In the genomic region with DNA sequence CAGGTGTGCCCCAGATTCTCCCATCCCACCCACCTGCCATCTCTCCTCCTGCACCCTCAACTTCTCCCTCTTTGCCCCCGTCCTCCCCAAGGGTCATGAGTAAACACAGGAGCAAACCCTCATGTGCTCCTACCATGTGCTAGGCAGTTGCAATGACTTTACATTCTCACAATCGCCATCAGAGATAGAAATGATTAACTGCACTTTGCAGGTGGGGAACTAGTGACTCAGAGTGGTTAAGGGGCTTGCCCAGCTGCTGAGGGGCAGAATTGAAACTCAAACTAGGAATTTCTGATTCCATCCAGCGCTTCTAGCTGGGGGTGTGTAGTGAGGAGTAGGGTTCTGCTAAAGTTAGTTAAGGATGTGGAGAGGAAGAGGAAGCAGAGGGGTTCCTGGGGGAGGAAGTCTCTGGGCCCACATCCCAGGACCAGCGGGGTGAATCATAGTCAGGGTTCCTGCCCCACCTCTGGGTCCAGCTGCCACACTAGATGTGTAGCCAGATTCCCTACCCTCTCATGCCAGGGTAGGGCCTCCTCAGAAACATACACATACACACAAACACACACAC, we compare ENCODE assay signal across 8 cellular contexts. TPM values are rescaled to one million over a fixed set of nuclear protein-coding genes. Genes with fewer than 3 reads are reported as not detected.
A peak's percentile ranks its signal among the peaks of the same experiment; 100 is the strongest.
DNase-seq lines count a peak whose midpoint lies in the region; ATAC-seq and TF ChIP-seq lines count a peak whose summit lies in the region.

No MANE protein-coding gene starts in this region.

- H3K36me3 Mint-ChIP-seq in endothelial cell (ENCODE audit: low read depth, unreplicated experiment) (peaks cover 16% of the 10 kb centered on the region), WTC11 (peaks cover 25% of the 10 kb centered on the region)

- peak overlapping the region; percentile 17; the same call in 1 of the 2 replicates for H3K27ac ChIP-seq in ACC112 (ENCODE audit: low read depth, low read length)
- H3K27ac ChIP-seq in lower lobe of right lung = peak overlapping the region; percentile 2

- H3K36me3 ChIP-seq in ACC112 (ENCODE audit: insufficient read depth, low read length) (peaks cover 42% of the 10 kb centered on the region), lower lobe of right lung (peaks cover 49% of the 10 kb centered on the region)

- TF ChIP-seq CTCF in lower lobe of right lung (IDR thresholded peaks at IDR 0.05) = no peak
- no peak for TF ChIP-seq CTCF in endothelial cell (IDR thresholded peaks at IDR 0.05; ENCODE audit: unreplicated experiment)
- TF ChIP-seq CTCF in WTC11 (IDR thresholded peaks at IDR 0.05) = no peak

- no peaks in the 10 kb centered on the region for H3K79me2 ChIP-seq in ACC112 (ENCODE audit: control insufficient read depth, insufficient read depth, low read length, unreplicated experiment)

- CTCF ChIA-PET in WTC11 (lab: Charles Lee) = interaction anchor here (1.3 kb wide), 1 partner anchor 54 kb away, joined by 3 read pairs; a partner anchor contains a TSS

- peaks cover 23% of the 10 kb centered on the region for H3K4me1 Mint-ChIP-seq in endothelial cell (ENCODE audit: unreplicated experiment)
- no peaks in the 10 kb centered on the region for H3K4me1 Mint-ChIP-seq in WTC11

- peaks cover 33% of the 10 kb centered on the region for H3K4me1 ChIP-seq in ACC112 (ENCODE audit: control insufficient read depth, insufficient read depth, low read length, unreplicated experiment)
- H3K4me1 ChIP-seq in lower lobe of right lung = peaks cover 10% of the 10 kb centered on the region

- H3K4me3 ChIP-seq in ACC112 (ENCODE audit: low read depth, low read length) = no peak overlapping the region
- no peak overlapping the region for H3K4me3 ChIP-seq in lower lobe of right lung

- intact Hi-C loops in lower lobe of right lung (cut with DNase I) = no loop called here

- DNase-seq in activated CD8-positive, alpha-beta memory T cell treated with anti-CD3 and anti-CD28 coated beads, Interleukin-2, amount 50 U/mL, for 4 hours = peak; percentile 38
- no peak for DNase-seq in lower lobe of right lung
- no peak for DNase-seq in cerebellar nuclear complex (lab: John Stamatoyannopoulos, UW)
- no peak for DNase-seq in endothelial cell (ENCODE audit: low spot score)
- no peak for DNase-seq in WTC11 (ENCODE audit: low spot score)

- H3K4me3 Mint-ChIP-seq in endothelial cell (ENCODE audit: unreplicated experiment) (no peak overlapping the region), WTC11 (no peak overlapping the region)

- peak; percentile 22 for TF ChIP-seq POLR2A in GM19193 (IDR thresholded peaks at IDR 0.05; ENCODE audit: extremely low read depth, insufficient read depth, insufficient read length)

- peak; percentile 70 for ATAC-seq in HG03196 (IDR thresholded peaks at IDR 0.05; ENCODE audit: unreplicated experiment)
- ATAC-seq in lower lobe of right lung = peak; percentile 48 to 54
- no peak for ATAC-seq in WTC11

- H3K27me3 Mint-ChIP-seq in endothelial cell (ENCODE audit: unreplicated experiment) = peaks cover 2% of the 10 kb centered on the region
- H3K27me3 Mint-ChIP-seq in WTC11 (ENCODE audit: low read depth) = peaks cover 7% of the 10 kb centered on the region; the same call in 1 of the 2 replicates

- H3K9me3 ChIP-seq in lower lobe of right lung = no peaks in the 10 kb centered on the region

- POLR2A ChIA-PET in WTC11 (lab: Charles Lee) = no interaction called here

- no peak overlapping the region for H2AFZ ChIP-seq in ACC112 (ENCODE audit: low read length, unreplicated experiment)

- H3K27ac Mint-ChIP-seq in endothelial cell (ENCODE audit: unreplicated experiment) (no peak overlapping the region), WTC11 (no peak overlapping the region)

- H3K27me3 ChIP-seq in ACC112 (ENCODE audit: insufficient read depth, low read length) (no peaks in the 10 kb centered on the region), lower lobe of right lung (ENCODE audit: low read depth) (no peaks in the 10 kb centered on the region)

- H3K9me3 Mint-ChIP-seq in endothelial cell (ENCODE audit: unreplicated experiment) = no peaks in the 10 kb centered on the region
- H3K9me3 Mint-ChIP-seq in WTC11 = no peaks in the 10 kb centered on the region

TF ChIP-seq in WTC11, 78 proteins besides CTCF, POLR2A, EP300 and RAD21 (continues in another document):
- TF ChIP-seq SOX15 (CRISPR knock-in tag; IDR thresholded peaks at IDR 0.05) (no peak), RELA (CRISPR knock-in tag; IDR thresholded peaks at IDR 0.05; ENCODE audit: borderline replicate concordance) (no peak), ZNF416 (CRISPR knock-in tag; IDR thresholded peaks at IDR 0.05) (no peak), EMX1 (CRISPR knock-in tag; IDR thresholded peaks at IDR 0.05) (no peak), NFATC4 (CRISPR knock-in tag; IDR thresholded peaks at IDR 0.05) (no peak), GTF2I (CRISPR knock-in tag; conservative IDR thresholded peaks at IDR 0.05) (no peak)
- TF ChIP-seq, protein P1, sequence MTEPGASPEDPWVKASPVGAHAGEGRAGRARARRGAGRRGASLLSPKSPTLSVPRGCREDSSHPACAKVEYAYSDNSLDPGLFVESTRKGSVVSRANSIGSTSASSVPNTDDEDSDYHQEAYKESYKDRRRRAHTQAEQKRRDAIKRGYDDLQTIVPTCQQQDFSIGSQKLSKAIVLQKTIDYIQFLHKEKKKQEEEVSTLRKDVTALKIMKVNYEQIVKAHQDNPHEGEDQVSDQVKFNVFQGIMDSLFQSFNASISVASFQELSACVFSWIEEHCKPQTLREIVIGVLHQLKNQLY (CRISPR knock-in tag; IDR thresholded peaks at IDR 0.05) = no peak
- TF ChIP-seq, protein P2, sequence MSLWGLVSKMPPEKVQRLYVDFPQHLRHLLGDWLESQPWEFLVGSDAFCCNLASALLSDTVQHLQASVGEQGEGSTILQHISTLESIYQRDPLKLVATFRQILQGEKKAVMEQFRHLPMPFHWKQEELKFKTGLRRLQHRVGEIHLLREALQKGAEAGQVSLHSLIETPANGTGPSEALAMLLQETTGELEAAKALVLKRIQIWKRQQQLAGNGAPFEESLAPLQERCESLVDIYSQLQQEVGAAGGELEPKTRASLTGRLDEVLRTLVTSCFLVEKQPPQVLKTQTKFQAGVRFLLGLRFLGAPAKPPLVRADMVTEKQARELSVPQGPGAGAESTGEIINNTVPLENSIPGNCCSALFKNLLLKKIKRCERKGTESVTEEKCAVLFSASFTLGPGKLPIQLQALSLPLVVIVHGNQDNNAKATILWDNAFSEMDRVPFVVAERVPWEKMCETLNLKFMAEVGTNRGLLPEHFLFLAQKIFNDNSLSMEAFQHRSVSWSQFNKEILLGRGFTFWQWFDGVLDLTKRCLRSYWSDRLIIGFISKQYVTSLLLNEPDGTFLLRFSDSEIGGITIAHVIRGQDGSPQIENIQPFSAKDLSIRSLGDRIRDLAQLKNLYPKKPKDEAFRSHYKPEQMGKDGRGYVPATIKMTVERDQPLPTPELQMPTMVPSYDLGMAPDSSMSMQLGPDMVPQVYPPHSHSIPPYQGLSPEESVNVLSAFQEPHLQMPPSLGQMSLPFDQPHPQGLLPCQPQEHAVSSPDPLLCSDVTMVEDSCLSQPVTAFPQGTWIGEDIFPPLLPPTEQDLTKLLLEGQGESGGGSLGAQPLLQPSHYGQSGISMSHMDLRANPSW (CRISPR knock-in tag; conservative IDR thresholded peaks at IDR 0.05; ENCODE audit: low read depth) = no peak
- TF ChIP-seq, protein P3, sequence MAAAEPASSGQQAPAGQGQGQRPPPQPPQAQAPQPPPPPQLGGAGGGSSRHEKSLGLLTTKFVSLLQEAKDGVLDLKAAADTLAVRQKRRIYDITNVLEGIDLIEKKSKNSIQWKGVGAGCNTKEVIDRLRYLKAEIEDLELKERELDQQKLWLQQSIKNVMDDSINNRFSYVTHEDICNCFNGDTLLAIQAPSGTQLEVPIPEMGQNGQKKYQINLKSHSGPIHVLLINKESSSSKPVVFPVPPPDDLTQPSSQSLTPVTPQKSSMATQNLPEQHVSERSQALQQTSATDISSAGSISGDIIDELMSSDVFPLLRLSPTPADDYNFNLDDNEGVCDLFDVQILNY (CRISPR knock-in tag; IDR thresholded peaks at IDR 0.05) = no peak
- TF ChIP-seq, protein P4, sequence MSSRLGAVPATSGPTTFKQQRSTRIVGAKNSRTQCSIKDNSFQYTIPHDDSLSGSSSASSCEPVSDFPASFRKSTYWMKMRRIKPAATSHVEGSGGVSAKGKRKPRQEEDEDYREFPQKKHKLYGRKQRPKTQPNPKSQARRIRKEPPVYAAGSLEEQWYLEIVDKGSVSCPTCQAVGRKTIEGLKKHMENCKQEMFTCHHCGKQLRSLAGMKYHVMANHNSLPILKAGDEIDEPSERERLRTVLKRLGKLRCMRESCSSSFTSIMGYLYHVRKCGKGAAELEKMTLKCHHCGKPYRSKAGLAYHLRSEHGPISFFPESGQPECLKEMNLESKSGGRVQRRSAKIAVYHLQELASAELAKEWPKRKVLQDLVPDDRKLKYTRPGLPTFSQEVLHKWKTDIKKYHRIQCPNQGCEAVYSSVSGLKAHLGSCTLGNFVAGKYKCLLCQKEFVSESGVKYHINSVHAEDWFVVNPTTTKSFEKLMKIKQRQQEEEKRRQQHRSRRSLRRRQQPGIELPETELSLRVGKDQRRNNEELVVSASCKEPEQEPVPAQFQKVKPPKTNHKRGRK (CRISPR knock-in tag; IDR thresholded peaks at IDR 0.05; ENCODE audit: borderline replicate concordance) = no peak
- TF ChIP-seq, protein P5, sequence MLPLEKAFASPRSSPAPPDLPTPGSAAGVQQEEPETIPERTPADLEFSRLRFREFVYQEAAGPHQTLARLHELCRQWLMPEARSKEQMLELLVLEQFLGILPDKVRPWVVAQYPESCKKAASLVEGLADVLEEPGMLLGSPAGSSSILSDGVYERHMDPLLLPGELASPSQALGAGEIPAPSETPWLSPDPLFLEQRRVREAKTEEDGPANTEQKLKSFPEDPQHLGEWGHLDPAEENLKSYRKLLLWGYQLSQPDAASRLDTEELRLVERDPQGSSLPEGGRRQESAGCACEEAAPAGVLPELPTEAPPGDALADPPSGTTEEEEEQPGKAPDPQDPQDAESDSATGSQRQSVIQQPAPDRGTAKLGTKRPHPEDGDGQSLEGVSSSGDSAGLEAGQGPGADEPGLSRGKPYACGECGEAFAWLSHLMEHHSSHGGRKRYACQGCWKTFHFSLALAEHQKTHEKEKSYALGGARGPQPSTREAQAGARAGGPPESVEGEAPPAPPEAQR (CRISPR knock-in tag; IDR thresholded peaks at IDR 0.05) = no peak
- TF ChIP-seq, protein P6, sequence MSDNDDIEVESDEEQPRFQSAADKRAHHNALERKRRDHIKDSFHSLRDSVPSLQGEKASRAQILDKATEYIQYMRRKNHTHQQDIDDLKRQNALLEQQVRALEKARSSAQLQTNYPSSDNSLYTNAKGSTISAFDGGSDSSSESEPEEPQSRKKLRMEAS (CRISPR knock-in tag; IDR thresholded peaks at IDR 0.05) = no peak

RNA-seq across cellular contexts. Expression of a gene that starts 16.0 kb away (rescaled TPM):
- total RNA-seq in lower lobe of right lung (not detected), endothelial cell (ENCODE audit: unreplicated experiment) (not detected), WTC11 (2021) (0.57 to 0.60 TPM in 2 of 3 replicates, not detected in the other)

RNA-seq across cellular contexts. Expression of a gene that starts 20.5 kb away (rescaled TPM):
- total RNA-seq in lower lobe of right lung (102 TPM), endothelial cell (ENCODE audit: unreplicated experiment) (17.5 TPM), WTC11 (2021) (22.6 to 25.8 TPM (median 25.3 TPM) in 3 replicates)

RNA-seq across cellular contexts. Expression of a gene that starts 25.5 kb away (rescaled TPM):
- total RNA-seq in lower lobe of right lung (not detected), endothelial cell (ENCODE audit: unreplicated experiment) (not detected), WTC11 (2021) (not detected in 3 replicates)

RNA-seq across cellular contexts. Expression of a gene that starts 53.9 kb away (rescaled TPM):
- total RNA-seq in lower lobe of right lung (4.8 TPM), endothelial cell (ENCODE audit: unreplicated experiment) (0.62 TPM), WTC11 (2021) (13.8 to 15.5 TPM (median 14.3 TPM) in 3 replicates)
